Comparison of ENCODE assay signal across 10 cellular contexts in genomic region chr12:64875186-64875585, GRCh38. TPM values are rescaled to one million over a fixed set of nuclear protein-coding genes. Genes with fewer than 3 reads are reported as not detected.
"Had no signal": no experiment of that assay in that cellular context is flagged by ENCODE, and none has a peak within 500 bp of the region (broad histone marks: within the 10 kb centered on the region; RNA-seq: fewer than 3 reads in every experiment).

No MANE protein-coding gene starts in this region.

- H3K9ac ChIP-seq: GM23248, KMS-11 had no signal

- H3K4me1 ChIP-seq: HAP-1 had no signal

- H3K27ac ChIP-seq: GM23248, KMS-11 had no signal

- H3K9me3 Mint-ChIP-seq: HFFc6, IgD-negative memory B cell had no signal

- H2AFZ ChIP-seq: GM23248 had no signal

- H3K9me3 ChIP-seq: HAP-1 had no signal

- H3K27me3 Mint-ChIP-seq: IgD-negative memory B cell had no signal

- H3K27ac Mint-ChIP-seq: HFFc6, IgD-negative memory B cell had no signal

- H3K4me2 ChIP-seq: KMS-11 had no signal

- ATAC-seq: HCT116 had no signal

- H3K36me3 ChIP-seq: HAP-1 had no signal

- H3K4me3 Mint-ChIP-seq: HFFc6, IgD-negative memory B cell had no signal

- DNase-seq: GM23248, GOT3, H7, HFFc6, KBM-7 had no signal

- H3K4me3 ChIP-seq: GM23248, HAP-1 had no signal

- FAIRE-seq: HTR-8/SVneo had no signal

RNA-seq across cellular contexts. Expression of gene TBC1D30, which starts 50.7 kb away (rescaled TPM):
- total RNA-seq: GM23248 had no signal
- polyA plus RNA-seq: IgD-negative memory B cell had no signal
